In genomic region chr19:3463959-3464796, GRCh38 we compare ENCODE assay signal across 28 cellular contexts. TPM values are rescaled to one million over a fixed set of nuclear protein-coding genes. Genes with fewer than 3 reads are reported as not detected.
A peak's percentile ranks its signal among the peaks of the same experiment; 100 is the strongest.
DNase-seq lines count a peak whose midpoint lies in the region; ATAC-seq, FAIRE-seq and TF ChIP-seq lines count a peak whose summit lies in the region.
"Had no signal": no experiment of that assay in that cellular context is flagged by ENCODE, and none has a peak within 500 bp of the region (broad histone marks: within the 10 kb centered on the region; RNA-seq: fewer than 3 reads in every experiment).

No MANE protein-coding gene starts in this region.

- no peak overlapping the region for H3K14ac ChIP-seq in H1 (ENCODE audit: insufficient read length)

- peaks cover 0 to 1% (median 0%) of the 10 kb centered on the region in 11 donors for H3K9me3 Mint-ChIP-seq in naive thymus-derived CD4-positive, alpha-beta T cell
- H3K9me3 Mint-ChIP-seq: activated T-helper 1 cell treated with anti-CD3 and anti-CD28 coated beads, Interleukin-12 subunit alpha, Interleukin-12 subunit beta, Interleukin-2, Interleukin-4 antibody, amounts not matched to agents 30 ng/mL and 10 ng/mL and 1 ng/mL, durations not matched to agents 14 hours and 24 hours and 36 hours; CD8-positive, alpha-beta T cell; type B pancreatic cell had no signal

- H3K36me3 ChIP-seq in HUES48 (ENCODE audit: control insufficient read depth, insufficient read depth, low read length) (no peaks in the 10 kb centered on the region), H1 (ENCODE audit: control insufficient read depth in 2 of 4, insufficient read depth in 4 of 4, low read length in 3 of 4) (no peaks in the 10 kb centered on the region; a peak in 1 of 8 replicates), smooth muscle cell (ENCODE audit: low read depth) (no peaks in the 10 kb centered on the region)
- H3K36me3 ChIP-seq in naive thymus-derived CD4-positive, alpha-beta T cell (ENCODE audit: control insufficient read depth in 2 of 3, insufficient read depth in 3 of 3, low read length in 3 of 3) = peaks cover 0 to 7% (median 0%) of the 10 kb centered on the region in 3 experiments

- CTCF ChIA-PET in H1 (lab: Charles Lee; ENCODE audit: partially characterized antibody) = interaction anchor here (0.8 to 1.8 kb wide), 9 partner anchors 8 to 159 kb away, joined by 3 to 9 read pairs (median 3); no protein-coding TSS in a partner anchor
- CTCF ChIA-PET in naive thymus-derived CD4-positive, alpha-beta T cell (lab: Charles Lee) = no interaction called here

- H3K27me3 ChIP-seq in HUES48 (ENCODE audit: control insufficient read depth, insufficient read depth, low read length) (peaks cover 67% of the 10 kb centered on the region), H1 (replicated peaks in 1 of 4; ENCODE audit: control insufficient read depth in 3 of 4, extremely low read depth in 1 of 4, insufficient read depth in 3 of 4, low read length in 3 of 4) (peaks cover 24 to 53% (median 49%) of the 10 kb centered on the region in 4 experiments), smooth muscle cell (ENCODE audit: low read depth) (no peaks in the 10 kb centered on the region)
- H3K27me3 ChIP-seq in naive thymus-derived CD4-positive, alpha-beta T cell (ENCODE audit: control insufficient read depth in 2 of 2, insufficient read depth in 2 of 2, low read length in 2 of 2) = no peaks in the 10 kb centered on the region
- H3K27me3 ChIP-seq: pancreas had no signal

- H3K4me1 ChIP-seq in HUES48 (ENCODE audit: control insufficient read depth, insufficient read depth, low read length) = peaks cover 7% of the 10 kb centered on the region; the same call in 1 of the 2 replicates
- H3K4me1 ChIP-seq in H1 (replicated peaks in 1 of 4; ENCODE audit: control insufficient read depth in 3 of 4, insufficient read depth in 4 of 4, low read length in 3 of 4) = peaks cover 0 to 11% (median 4%) of the 10 kb centered on the region in 4 experiments; a peak in 6 of 7 replicates
- peaks cover 18% of the 10 kb centered on the region for H3K4me1 ChIP-seq in smooth muscle cell (ENCODE audit: low read depth)
- H3K4me1 ChIP-seq in naive thymus-derived CD4-positive, alpha-beta T cell (ENCODE audit: control insufficient read depth in 2 of 2, insufficient read depth in 2 of 2, low read length in 2 of 2) = no peaks in the 10 kb centered on the region

- H3K4ac ChIP-seq in H1 (replicated peaks; ENCODE audit: insufficient read length, low read depth, low read length) = no peak overlapping the region

- no peak overlapping the region for H3K27ac ChIP-seq in HUES48 (ENCODE audit: low read depth, low read length)
- H3K27ac ChIP-seq in H1 (ENCODE audit: low read depth, low read length) = no peak overlapping the region
- no peak overlapping the region for H3K27ac ChIP-seq in smooth muscle cell (ENCODE audit: low read depth)
- no peak overlapping the region for H3K27ac ChIP-seq in naive thymus-derived CD4-positive, alpha-beta T cell (ENCODE audit: low read depth, low read length)
- H3K27ac ChIP-seq: pancreas had no signal

- 0% methylated on average over 16 of the region's 51 CpGs; no CpG with 5 or more reads in 1 of the 2 experiments for WGBS in H1 (ENCODE audit: extremely low coverage in 1 of 2, insufficient coverage in 1 of 2, insufficient read length in 1 of 2, insufficient replicate concordance in 2 of 2, low coverage in 1 of 2, low lambda C conversion rate in 2 of 2, missing lambda C conversion rate in 1 of 2), 2 experiments
- WGBS in smooth muscle cell (ENCODE audit: low lambda C conversion rate) = 8% methylated on average over 25 of the region's 51 CpGs

- H4K5ac ChIP-seq in H1 (ENCODE audit: insufficient read length, low read depth, low read length) = no peak overlapping the region

- no peak overlapping the region for H3K23ac ChIP-seq in H1 (ENCODE audit: insufficient read length)

- no peak overlapping the region for H2AFZ ChIP-seq in H1 (ENCODE audit: low read length)
- H2AFZ ChIP-seq in smooth muscle cell (ENCODE audit: low read depth) = no peak overlapping the region

- ATAC-seq in GM18870 (IDR thresholded peaks at IDR 0.05; ENCODE audit: unreplicated experiment) = no peak
- no peak for ATAC-seq in HG03342 (IDR thresholded peaks at IDR 0.05; ENCODE audit: unreplicated experiment)
- ATAC-seq in naive thymus-derived CD4-positive, alpha-beta T cell = no peak
- ATAC-seq: activated naive CD4-positive, alpha-beta T cell treated with anti-CD3 and anti-CD28 coated beads, Interleukin-2, amount 50 U/mL, for 72 hours; CD8-positive, alpha-beta T cell; GM12878; HCT116; pancreas; stimulated activated naive B cell treated with anti-CD40 and anti-IgM and Interleukin-4, amounts not matched to agents 10 μg/mL and 1 μg/mL and 100 μg/mL, for 72 hours had no signal

- H3K79me1 ChIP-seq in H1 (ENCODE audit: low read depth, low read length) = no peaks in the 10 kb centered on the region

- peak overlapping the region; percentile 48; the same call in 1 of the 2 replicates for H3K4me3 ChIP-seq in HUES48 (ENCODE audit: low read depth, low read length)
- H3K4me3 ChIP-seq in H1 (ENCODE audit: extremely low read depth in 1 of 4, insufficient read depth in 2 of 4, low read depth in 3 of 4, low read length in 4 of 4) = peak overlapping the region; percentile 29 to 72 (median 34)
- H3K4me3 ChIP-seq in smooth muscle cell = peak overlapping the region; percentile 31
- H3K4me3 ChIP-seq in naive thymus-derived CD4-positive, alpha-beta T cell (ENCODE audit: low read length) = no peak overlapping the region
- H3K4me3 ChIP-seq: GM12878, lung, pancreas had no signal

- intact Hi-C loops in naive thymus-derived CD4-positive, alpha-beta T cell (cut with micrococcal nuclease) = no loop called here

- H4K20me1 ChIP-seq in H1 (replicated peaks in 1 of 2; ENCODE audit: control insufficient read depth in 1 of 2, insufficient read depth in 2 of 2, low read length in 2 of 2) = peaks cover 3 to 5% of the 10 kb centered on the region in 2 experiments
- H4K20me1 ChIP-seq in smooth muscle cell (ENCODE audit: low read depth) = no peaks in the 10 kb centered on the region

- no peak overlapping the region for H4K8ac ChIP-seq in H1 (ENCODE audit: extremely low read depth, insufficient read depth, low read length)

- no peak overlapping the region for H2BK20ac ChIP-seq in H1 (ENCODE audit: low read length)

- DNase-seq in H1 (ENCODE audit: low read depth in 1 of 2, low spot score in 2 of 2) (no peak), left kidney (ENCODE audit: low read depth, low spot score) (peak; percentile 55), smooth muscle cell (lab: John Stamatoyannopoulos, UW; ENCODE audit: unreplicated experiment) (no peak), erythroblast (lab: John Stamatoyannopoulos, UW) (no peak)
- DNase-seq in naive thymus-derived CD4-positive, alpha-beta T cell = no peak
- DNase-seq: CD8-positive, alpha-beta T cell; cerebellar nuclear complex; DMS53; IMR-90; MM.1S; NCI-H146; NCI-H2171; NCI-H526; stimulated activated CD4-positive, alpha-beta T cell treated with anti-CD3 and anti-CD28 coated beads, Interleukin-1b, Interleukin-23, amount 100 ng/mL, for 48 hours; stimulated activated naive B cell treated with anti-CD40 and anti-IgM and Interleukin-4, amounts not matched to agents 10 μg/mL and 1 μg/mL and 100 μg/mL, for 72 hours had no signal

- H3K4me2 ChIP-seq in H1 (ENCODE audit: insufficient read depth in 1 of 2, low read depth in 2 of 2, low read length in 2 of 2) (peak overlapping the region; percentile 63 to 81), smooth muscle cell (peak overlapping the region; percentile 81)

- no peak overlapping the region for H2BK15ac ChIP-seq in H1 (ENCODE audit: low read length)

- H3K56ac ChIP-seq in H1 (replicated peaks; ENCODE audit: insufficient read length, low read depth, low read length) = no peak overlapping the region

- H3K18ac ChIP-seq in H1 (ENCODE audit: extremely low read depth, low read length) = no peak overlapping the region; the same call in none of the 2 replicates

- H2BK120ac ChIP-seq in H1 (replicated peaks; ENCODE audit: low read depth, low read length) = no peak overlapping the region

- no peaks in the 10 kb centered on the region for H3K79me2 ChIP-seq in H1 (ENCODE audit: control insufficient read depth in 1 of 2, insufficient read depth in 2 of 2, low read length in 2 of 2)
- no peaks in the 10 kb centered on the region for H3K79me2 ChIP-seq in smooth muscle cell (ENCODE audit: low read depth)

- POLR2A ChIA-PET in H1 (lab: Charles Lee; ENCODE audit: partially characterized antibody) = interaction anchor here (1.6 to 1.9 kb wide), 3 partner anchors 14 to 20 kb away, joined by 3 to 5 read pairs (median 5); no protein-coding TSS in a partner anchor
- POLR2A ChIA-PET in naive thymus-derived CD4-positive, alpha-beta T cell (lab: Charles Lee) = no interaction called here

- no peak for FAIRE-seq in H1 (lab: Jason Lieb, UNC)
- FAIRE-seq: GM12878, keratinocyte, pancreas had no signal

- H3K27ac Mint-ChIP-seq in naive thymus-derived CD4-positive, alpha-beta T cell = no peak overlapping the region
- H3K27ac Mint-ChIP-seq: activated naive CD4-positive, alpha-beta T cell treated with anti-CD3 and anti-CD28 coated beads, Interleukin-2, amount 50 U/mL, for 72 hours; activated T-helper 1 cell treated with anti-CD3 and anti-CD28 coated beads, Interleukin-12 subunit alpha, Interleukin-12 subunit beta, Interleukin-2, Interleukin-4 antibody, amounts not matched to agents 30 ng/mL and 10 ng/mL and 1 ng/mL, durations not matched to agents 14 hours and 24 hours and 36 hours; CD8-positive, alpha-beta T cell; stimulated activated naive B cell treated with anti-CD40 and anti-IgM and Interleukin-4, amounts not matched to agents 10 μg/mL and 1 μg/mL and 100 μg/mL, for 72 hours; type B pancreatic cell had no signal

- TF ChIP-seq CTCF in H1 (IDR thresholded peaks at IDR 0.05; ENCODE audit: control extremely low read depth in 1 of 3, insufficient read depth in 1 of 3, low read depth in 1 of 3, low read length in 3 of 3) = no peak
- no peak for TF ChIP-seq CTCF in smooth muscle cell (IDR thresholded peaks at IDR 0.05; ENCODE audit: borderline replicate concordance, insufficient read depth, poor library complexity, severe bottlenecking)

- H3K4me1 Mint-ChIP-seq in naive thymus-derived CD4-positive, alpha-beta T cell = peaks cover 0 to 5% (median 0%) of the 10 kb centered on the region in 7 donors

- H2BK5ac ChIP-seq in H1 (ENCODE audit: low read depth, low read length) = no peak overlapping the region

- TF ChIP-seq POLR2A in H1 (IDR thresholded peaks at IDR 0.05; ENCODE audit: control extremely low read depth in 1 of 2, low read depth in 2 of 2, low read length in 2 of 2) (no peak), erythroblast (IDR thresholded peaks at IDR 0.05; ENCODE audit: low read length) (no peak)

- no peaks in the 10 kb centered on the region for H3K27me3 Mint-ChIP-seq in naive thymus-derived CD4-positive, alpha-beta T cell
- H3K27me3 Mint-ChIP-seq: stimulated activated naive B cell treated with anti-CD40 and anti-IgM and Interleukin-4, amounts not matched to agents 10 μg/mL and 1 μg/mL and 100 μg/mL, for 72 hours had no signal

- H4K91ac ChIP-seq in H1 (replicated peaks; ENCODE audit: insufficient read length, low read length) = no peak overlapping the region

- H3K9ac ChIP-seq in HUES48 (ENCODE audit: low read depth, low read length) = no peak overlapping the region
- no peak overlapping the region for H3K9ac ChIP-seq in H1 (replicated peaks in 1 of 4; ENCODE audit: extremely low read depth in 1 of 4, low read depth in 3 of 4, low read length in 3 of 4)
- peak overlapping the region; percentile 47 for H3K9ac ChIP-seq in smooth muscle cell (ENCODE audit: low read depth)

- peaks cover 6% of the 10 kb centered on the region; the same call in 1 of the 2 replicates for H3K23me2 ChIP-seq in H1 (ENCODE audit: low read depth, low read length)

- no peak for TF ChIP-seq RAD21 in H1 (IDR thresholded peaks at IDR 0.05 in 1 of 2, conservative IDR thresholded peaks at IDR 0.05 in 1 of 2; ENCODE audit: low read depth in 2 of 2, low read length in 2 of 2)

- no peak overlapping the region for H3K4me3 Mint-ChIP-seq in naive thymus-derived CD4-positive, alpha-beta T cell
- H3K4me3 Mint-ChIP-seq: activated T-helper 1 cell treated with anti-CD3 and anti-CD28 coated beads, Interleukin-12 subunit alpha, Interleukin-12 subunit beta, Interleukin-2, Interleukin-4 antibody, amounts not matched to agents 30 ng/mL and 10 ng/mL and 1 ng/mL, durations not matched to agents 14 hours and 24 hours and 36 hours; CD8-positive, alpha-beta T cell; stimulated activated naive B cell treated with anti-CD40 and anti-IgM and Interleukin-4, amounts not matched to agents 10 μg/mL and 1 μg/mL and 100 μg/mL, for 72 hours; type B pancreatic cell had no signal

- H3F3A ChIP-seq in smooth muscle cell (ENCODE audit: low read depth) = peaks cover 8% of the 10 kb centered on the region

- H3K9me3 ChIP-seq in HUES48 (ENCODE audit: control insufficient read depth, insufficient read depth, low read length) (no peaks in the 10 kb centered on the region), H1 (ENCODE audit: insufficient read depth in 2 of 2, low read depth in 1 of 2, low read length in 1 of 2) (peaks cover 6 to 10% of the 10 kb centered on the region in 2 experiments; a peak in 3 of 4 replicates), smooth muscle cell (replicated peaks; ENCODE audit: low read depth) (no peaks in the 10 kb centered on the region)
- H3K9me3 ChIP-seq in naive thymus-derived CD4-positive, alpha-beta T cell (ENCODE audit: control insufficient read depth in 2 of 3, low read length in 3 of 3) = no peaks in the 10 kb centered on the region
- H3K9me3 ChIP-seq: pancreas had no signal

- peaks cover 0 to 4% (median 4%) of the 10 kb centered on the region in 5 donors for H3K36me3 Mint-ChIP-seq in naive thymus-derived CD4-positive, alpha-beta T cell

- no peak overlapping the region for H2BK12ac ChIP-seq in H1 (ENCODE audit: low read depth, low read length)

- TF ChIP-seq EP300 in H1 (IDR thresholded peaks at IDR 0.05; ENCODE audit: borderline replicate concordance in 1 of 2, low read depth in 2 of 2, low read length in 2 of 2) = no peak

- no peak overlapping the region for H2AK5ac ChIP-seq in H1 (ENCODE audit: low read depth, low read length)

RNA-seq across cellular contexts. Expression of gene SMIM24, which starts 16.1 kb away (rescaled TPM):
- 3.3 and 3.8 TPM in 2 replicates for total RNA-seq in H1 (2021; fragmentation: NEBNext Ultra II Directional; extraction: Animal tissue kit (Norgen Biotek cat#: 25700))
- polyA plus RNA-seq in H1 (2011; rRNA removed) (4.5 and 7.4 TPM in 2 replicates), smooth muscle cell (not detected in 2 replicates)
- 8.6 TPM for polyA plus RNA-seq in H1 (2011; cell fraction: cytosol; rRNA removed)
- 5.1 TPM for polyA plus RNA-seq in H1 (2011; cell fraction: nucleus; rRNA removed)
- polyA plus RNA-seq in H1 (2012, experiment 1 of 2) = 5.1 to 7.6 TPM (median 7.3 TPM) in 4 replicates
- 9.2 TPM for polyA plus RNA-seq in H1 (2012, experiment 2 of 2)
- polyA plus RNA-seq in H1 (2013, experiment 1 of 2) = 9.3 TPM
- polyA plus RNA-seq in H1 (2013, experiment 2 of 2) = 8.5 TPM
- polyA minus RNA-seq in H1 (2011; rRNA and poly(A)+ RNA removed) = 1.1 and 3.4 TPM in 2 replicates
- polyA minus RNA-seq in H1 (2011; cell fraction: cytosol; rRNA and poly(A)+ RNA removed) = not detected
- polyA minus RNA-seq in H1 (2011; cell fraction: nucleus; rRNA and poly(A)+ RNA removed) = 2.8 TPM
- 1.1 TPM in 1 of 2 replicates, not detected in the other for total RNA-seq in smooth muscle cell
- total RNA-seq in naive thymus-derived CD4-positive, alpha-beta T cell = 1 to 10 TPM in 1 of 5 experiments, under 1 TPM in 1, not detected in 3; 0.82 to 1.8 TPM
- not detected for polyA plus RNA-seq in naive thymus-derived CD4-positive, alpha-beta T cell
- total RNA-seq: activated T-helper 1 cell treated with anti-CD3 and anti-CD28 coated beads, Interleukin-12 subunit alpha, Interleukin-12 subunit beta, Interleukin-2, Interleukin-4 antibody, amounts not matched to agents 30 ng/mL and 10 ng/mL and 1 ng/mL, durations not matched to agents 14 hours and 24 hours and 36 hours; IMR-90; myocyte had no signal
- polyA plus RNA-seq: IMR-90, keratinocyte had no signal

RNA-seq across cellular contexts. Expression of gene SMIM44, which starts 19.1 kb away (rescaled TPM):
- total RNA-seq in H1 (2021; fragmentation: NEBNext Ultra II Directional; extraction: Animal tissue kit (Norgen Biotek cat#: 25700)) = not detected in 2 replicates
- polyA plus RNA-seq in H1 (2011; rRNA removed) (not detected in 2 replicates), smooth muscle cell (not detected in 2 replicates)
- polyA plus RNA-seq in H1 (2011; cell fraction: cytosol; rRNA removed) = not detected
- polyA plus RNA-seq in H1 (2011; cell fraction: nucleus; rRNA removed) = not detected
- polyA plus RNA-seq in H1 (2012, experiment 1 of 2) = not detected in 4 replicates
- not detected for polyA plus RNA-seq in H1 (2012, experiment 2 of 2)
- polyA plus RNA-seq in H1 (2013, experiment 1 of 2) = not detected
- not detected for polyA plus RNA-seq in H1 (2013, experiment 2 of 2)
- polyA minus RNA-seq in H1 (2011; rRNA and poly(A)+ RNA removed) = not detected in 2 replicates
- not detected for polyA minus RNA-seq in H1 (2011; cell fraction: cytosol; rRNA and poly(A)+ RNA removed)
- not detected for polyA minus RNA-seq in H1 (2011; cell fraction: nucleus; rRNA and poly(A)+ RNA removed)
- not detected in 2 replicates for total RNA-seq in smooth muscle cell
- not detected for total RNA-seq in naive thymus-derived CD4-positive, alpha-beta T cell
- polyA plus RNA-seq in naive thymus-derived CD4-positive, alpha-beta T cell = not detected
- total RNA-seq: activated naive CD4-positive, alpha-beta T cell treated with anti-CD3 and anti-CD28 coated beads, Interleukin-2, amount 50 U/mL, for 72 hours; activated T-helper 1 cell treated with anti-CD3 and anti-CD28 coated beads, Interleukin-12 subunit alpha, Interleukin-12 subunit beta, Interleukin-2, Interleukin-4 antibody, amounts not matched to agents 30 ng/mL and 10 ng/mL and 1 ng/mL, durations not matched to agents 14 hours and 24 hours and 36 hours; CD8-positive, alpha-beta T cell; GM12878; IMR-90; lung; myocyte; pancreas had no signal
- polyA plus RNA-seq: esophagus, GM12878, IMR-90, keratinocyte, lung had no signal

RNA-seq across cellular contexts. Expression of gene DOHH, which starts 36.3 kb away (rescaled TPM):
- total RNA-seq in H1 (2021; fragmentation: NEBNext Ultra II Directional; extraction: Animal tissue kit (Norgen Biotek cat#: 25700)) = 17.7 and 19.1 TPM in 2 replicates
- polyA plus RNA-seq in H1 (2011; rRNA removed) (7.3 and 12.7 TPM in 2 replicates), smooth muscle cell (27.0 and 27.2 TPM in 2 replicates)
- polyA plus RNA-seq in H1 (2011; cell fraction: cytosol; rRNA removed) = 15.9 TPM
- polyA plus RNA-seq in H1 (2011; cell fraction: nucleus; rRNA removed) = 11.2 TPM
- 10.4 to 19.5 TPM (median 17.7 TPM) in 4 replicates for polyA plus RNA-seq in H1 (2012, experiment 1 of 2)
- 10.3 TPM for polyA plus RNA-seq in H1 (2012, experiment 2 of 2)
- 5.3 TPM for polyA plus RNA-seq in H1 (2013, experiment 1 of 2)
- 5.6 TPM for polyA plus RNA-seq in H1 (2013, experiment 2 of 2)
- polyA minus RNA-seq in H1 (2011; rRNA and poly(A)+ RNA removed) = 2.0 and 2.4 TPM in 2 replicates
- polyA minus RNA-seq in H1 (2011; cell fraction: cytosol; rRNA and poly(A)+ RNA removed) = 8.9 TPM
- polyA minus RNA-seq in H1 (2011; cell fraction: nucleus; rRNA and poly(A)+ RNA removed) = 8.9 TPM
- 8.1 and 8.7 TPM in 2 replicates for total RNA-seq in smooth muscle cell
- total RNA-seq in naive thymus-derived CD4-positive, alpha-beta T cell = 10 to 100 TPM in 1 of 5 experiments, 1 to 10 TPM in 4; 4.4 to 16.4 (median 8.0) TPM
- polyA plus RNA-seq in naive thymus-derived CD4-positive, alpha-beta T cell = 10 to 100 TPM in 1 of 2 donors, 1 to 10 TPM in 1; 4.6 to 15.0 TPM

RNA-seq across cellular contexts. Expression of gene FZR1, which starts 41.9 kb away (rescaled TPM):
- total RNA-seq in H1 (2021; fragmentation: NEBNext Ultra II Directional; extraction: Animal tissue kit (Norgen Biotek cat#: 25700)) = 35.5 and 36.9 TPM in 2 replicates
- polyA plus RNA-seq in H1 (2011; rRNA removed) = 21.6 and 35.0 TPM in 2 replicates
- 24.1 TPM for polyA plus RNA-seq in H1 (2011; cell fraction: cytosol; rRNA removed)
- polyA plus RNA-seq in H1 (2011; cell fraction: nucleus; rRNA removed) = 109 TPM
- polyA plus RNA-seq in H1 (2012, experiment 1 of 2) = 26.5 to 36.4 TPM (median 30.8 TPM) in 4 replicates
- polyA plus RNA-seq in H1 (2012, experiment 2 of 2) = 19.9 TPM
- 21.4 TPM for polyA plus RNA-seq in H1 (2013, experiment 1 of 2)
- 20.2 TPM for polyA plus RNA-seq in H1 (2013, experiment 2 of 2)
- polyA minus RNA-seq in H1 (2011; rRNA and poly(A)+ RNA removed) = 20.4 and 21.5 TPM in 2 replicates
- 32.5 TPM for polyA minus RNA-seq in H1 (2011; cell fraction: cytosol; rRNA and poly(A)+ RNA removed)
- polyA minus RNA-seq in H1 (2011; cell fraction: nucleus; rRNA and poly(A)+ RNA removed) = 35.9 TPM
- total RNA-seq in smooth muscle cell = 16.3 and 33.9 TPM in 2 replicates
- 49.7 and 64.8 TPM in 2 replicates for polyA plus RNA-seq in smooth muscle cell
- total RNA-seq in naive thymus-derived CD4-positive, alpha-beta T cell = 10 to 100 TPM; 60.7 to 90.7 (median 71.3) TPM
- polyA plus RNA-seq in naive thymus-derived CD4-positive, alpha-beta T cell = 10 to 100 TPM in 1 of 2 donors, 1 to 10 TPM in 1; 7.8 to 15.1 TPM
